In the genomic region with DNA sequence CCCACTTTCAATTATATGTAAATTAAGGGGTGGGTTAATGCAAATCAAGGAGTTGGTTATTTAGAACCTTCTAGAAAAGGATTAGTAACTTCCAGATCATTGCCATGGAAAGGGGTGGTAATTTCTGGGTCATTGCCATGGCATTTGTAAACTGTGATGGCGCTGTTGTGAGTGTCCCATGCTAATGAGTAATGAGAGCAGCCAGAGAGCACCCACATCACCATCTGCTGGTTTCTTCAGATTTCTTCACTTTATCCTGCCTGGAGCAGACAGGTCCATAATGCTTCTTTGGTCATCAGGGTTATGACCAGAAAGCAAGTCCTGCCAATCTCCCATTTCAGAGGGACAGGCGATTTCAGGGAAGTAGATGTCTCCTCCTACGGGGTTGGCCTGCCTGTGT, we compare ENCODE assay signal across 1 cellular context.
TF ChIP-seq lines count a peak whose summit lies in the region.

No MANE protein-coding gene starts in this region.

TF ChIP-seq in HCT116, 20 proteins besides CTCF, POLR2A, EP300 and RAD21 (continued from another document):
- TF ChIP-seq, protein P1, sequence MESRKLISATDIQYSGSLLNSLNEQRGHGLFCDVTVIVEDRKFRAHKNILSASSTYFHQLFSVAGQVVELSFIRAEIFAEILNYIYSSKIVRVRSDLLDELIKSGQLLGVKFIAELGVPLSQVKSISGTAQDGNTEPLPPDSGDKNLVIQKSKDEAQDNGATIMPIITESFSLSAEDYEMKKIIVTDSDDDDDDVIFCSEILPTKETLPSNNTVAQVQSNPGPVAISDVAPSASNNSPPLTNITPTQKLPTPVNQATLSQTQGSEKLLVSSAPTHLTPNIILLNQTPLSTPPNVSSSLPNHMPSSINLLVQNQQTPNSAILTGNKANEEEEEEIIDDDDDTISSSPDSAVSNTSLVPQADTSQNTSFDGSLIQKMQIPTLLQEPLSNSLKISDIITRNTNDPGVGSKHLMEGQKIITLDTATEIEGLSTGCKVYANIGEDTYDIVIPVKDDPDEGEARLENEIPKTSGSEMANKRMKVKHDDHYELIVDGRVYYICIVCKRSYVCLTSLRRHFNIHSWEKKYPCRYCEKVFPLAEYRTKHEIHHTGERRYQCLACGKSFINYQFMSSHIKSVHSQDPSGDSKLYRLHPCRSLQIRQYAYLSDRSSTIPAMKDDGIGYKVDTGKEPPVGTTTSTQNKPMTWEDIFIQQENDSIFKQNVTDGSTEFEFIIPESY (IDR thresholded peaks at IDR 0.05; ENCODE audit: extremely low read depth, insufficient replicate concordance, low read length): no peak
- TF ChIP-seq ELF1 (IDR thresholded peaks at IDR 0.05; ENCODE audit: borderline replicate concordance, low read depth): no peak
- TF ChIP-seq, protein P2, sequence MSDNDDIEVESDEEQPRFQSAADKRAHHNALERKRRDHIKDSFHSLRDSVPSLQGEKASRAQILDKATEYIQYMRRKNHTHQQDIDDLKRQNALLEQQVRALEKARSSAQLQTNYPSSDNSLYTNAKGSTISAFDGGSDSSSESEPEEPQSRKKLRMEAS (IDR thresholded peaks at IDR 0.05): no peak
